Comparison of ENCODE assay signal across 25 cellular contexts in genomic region chr17:74904687-74905409, GRCh38. TPM values are rescaled to one million over a fixed set of nuclear protein-coding genes. Genes with fewer than 3 reads are reported as not detected.
DNase-seq lines count a peak whose midpoint lies in the region; ATAC-seq lines count a peak whose summit lies in the region.
"Had no signal": no experiment of that assay in that cellular context is flagged by ENCODE, and none has a peak within 500 bp of the region (broad histone marks: within the 10 kb centered on the region; RNA-seq: fewer than 3 reads in every experiment).

No MANE protein-coding gene starts in this region.

- no peak overlapping the region for H3K9ac ChIP-seq in neuronal stem cell (ENCODE audit: low read depth, low read length, poor library complexity)

- peak; percentile 43 for ATAC-seq in stimulated activated naive CD8-positive, alpha-beta T cell treated with anti-CD3 and anti-CD28 coated beads, Interleukin-15, amount 100 ng/mL, for 72 hours
- ATAC-seq in stimulated activated naive CD8-positive, alpha-beta T cell treated with anti-CD3 and anti-CD28 coated beads, Interleukin-15, Interleukin-2, amounts not matched to agents 100 U/mL and 50 U/mL, for 24 hours: no peak
- ATAC-seq in HG03565 (IDR thresholded peaks at IDR 0.05; ENCODE audit: unreplicated experiment): no peak

- no peak overlapping the region for H3K4ac ChIP-seq in neuronal stem cell (ENCODE audit: low read length)

- H2BK12ac ChIP-seq in neuronal stem cell (ENCODE audit: low read length): no peak overlapping the region

- no peaks in the 10 kb centered on the region for H3K4me1 ChIP-seq in neuronal stem cell (ENCODE audit: control insufficient read depth in 2 of 2, insufficient read depth in 1 of 2, low read depth in 1 of 2, low read length in 2 of 2)

- H3K14ac ChIP-seq in neuronal stem cell (ENCODE audit: low read length): no peak overlapping the region

- H3K36me3 Mint-ChIP-seq in activated CD4-positive, alpha-beta T cell treated with anti-CD3 and anti-CD28 coated beads, Interleukin-2, amount 10 ng/mL, durations not matched to agents 7 days and 5 days (ENCODE audit: low read depth): no peaks in the 10 kb centered on the region
- H3K36me3 Mint-ChIP-seq: CD8-positive, alpha-beta memory T cell; IgD-negative memory B cell had no signal

- H3K4me3 Mint-ChIP-seq in activated CD4-positive, alpha-beta T cell treated with anti-CD3 and anti-CD28 coated beads, Interleukin-2, amount 10 ng/mL, durations not matched to agents 7 days and 5 days: no peak overlapping the region
- no peak overlapping the region for H3K4me3 Mint-ChIP-seq in stimulated activated naive CD8-positive, alpha-beta T cell treated with anti-CD3 and anti-CD28 coated beads, Interleukin-15, amount 100 ng/mL, for 72 hours
- H3K4me3 Mint-ChIP-seq: CD8-positive, alpha-beta memory T cell; H9; IgD-negative memory B cell had no signal

- H3K27ac ChIP-seq in neuronal stem cell (replicated peaks; ENCODE audit: low read length): no peak overlapping the region
- H3K27ac ChIP-seq: C4-2B, HL-60 had no signal

- H3K27me3 ChIP-seq in neuronal stem cell (ENCODE audit: control insufficient read depth in 3 of 3, insufficient read depth in 3 of 3, low read depth in 1 of 3, low read length in 3 of 3): peaks cover 0 to 25% (median 3%) of the 10 kb centered on the region in 3 experiments

- no peak overlapping the region for H4K8ac ChIP-seq in neuronal stem cell (ENCODE audit: low read depth, low read length)

- no peaks in the 10 kb centered on the region for H3K9me3 Mint-ChIP-seq in activated CD4-positive, alpha-beta T cell treated with anti-CD3 and anti-CD28 coated beads, Interleukin-2, amount 10 ng/mL, durations not matched to agents 7 days and 5 days
- H3K9me3 Mint-ChIP-seq in stimulated activated naive CD8-positive, alpha-beta T cell treated with anti-CD3 and anti-CD28 coated beads, Interleukin-15, amount 100 ng/mL, for 72 hours: no peaks in the 10 kb centered on the region

- peaks cover 8% of the 10 kb centered on the region for H3K27me3 Mint-ChIP-seq in activated CD4-positive, alpha-beta T cell treated with anti-CD3 and anti-CD28 coated beads, Interleukin-2, amount 10 ng/mL, durations not matched to agents 7 days and 5 days
- H3K27me3 Mint-ChIP-seq in stimulated activated naive CD8-positive, alpha-beta T cell treated with anti-CD3 and anti-CD28 coated beads, Interleukin-15, amount 100 ng/mL, for 72 hours: peaks cover 30% of the 10 kb centered on the region

- H2BK120ac ChIP-seq in neuronal stem cell (ENCODE audit: low read depth, low read length): no peak overlapping the region

- CTCF ChIA-PET in activated CD4-positive, alpha-beta T cell treated with anti-CD3 and anti-CD28 coated beads, Interleukin-2, amount 10 ng/mL, durations not matched to agents 7 days and 5 days (lab: Charles Lee): no interaction called here

- no peak overlapping the region for H2AFZ ChIP-seq in neuronal stem cell (ENCODE audit: low read length)

- WGBS in neuronal stem cell (ENCODE audit: extremely low coverage in 2 of 2, insufficient read length in 2 of 2, insufficient replicate concordance in 1 of 2), 2 donors: no CpG with 5 or more reads among the region's 7 CpGs

- POLR2A ChIA-PET in activated CD4-positive, alpha-beta T cell treated with anti-CD3 and anti-CD28 coated beads, Interleukin-2, amount 10 ng/mL, durations not matched to agents 7 days and 5 days (lab: Charles Lee): no interaction called here

- no peak overlapping the region for H3K4me3 ChIP-seq in neuronal stem cell (ENCODE audit: low read length in 2 of 2)

- no peaks in the 10 kb centered on the region for H3K9me3 ChIP-seq in neuronal stem cell (replicated peaks in 1 of 2; ENCODE audit: control insufficient read depth in 2 of 2, insufficient read depth in 1 of 2, low read depth in 1 of 2, low read length in 2 of 2)

- no peak overlapping the region for H2BK15ac ChIP-seq in neuronal stem cell (ENCODE audit: low read length)

- peaks cover 2% of the 10 kb centered on the region for H3K4me1 Mint-ChIP-seq in activated CD4-positive, alpha-beta T cell treated with anti-CD3 and anti-CD28 coated beads, Interleukin-2, amount 10 ng/mL, durations not matched to agents 7 days and 5 days
- H3K4me1 Mint-ChIP-seq in stimulated activated naive CD8-positive, alpha-beta T cell treated with anti-CD3 and anti-CD28 coated beads, Interleukin-15, amount 100 ng/mL, for 72 hours: peaks cover 5% of the 10 kb centered on the region
- H3K4me1 Mint-ChIP-seq: CD8-positive, alpha-beta memory T cell; IgD-negative memory B cell had no signal

- peak overlapping the region; percentile 26 for H3K23ac ChIP-seq in neuronal stem cell (ENCODE audit: low read depth, low read length, poor library complexity)

- no peak overlapping the region for H3K4me2 ChIP-seq in neuronal stem cell (ENCODE audit: insufficient read depth, low read length, poor library complexity, severe bottlenecking)

- H4K91ac ChIP-seq in neuronal stem cell (ENCODE audit: low read depth, low read length, poor library complexity): no peak overlapping the region

- H3K36me3 ChIP-seq in neuronal stem cell (replicated peaks in 1 of 2; ENCODE audit: control insufficient read depth in 2 of 2, insufficient read depth in 2 of 2, low read length in 2 of 2): no peaks in the 10 kb centered on the region

- peak overlapping the region; percentile 32 for H3K18ac ChIP-seq in neuronal stem cell (ENCODE audit: low read length)

- H2AK5ac ChIP-seq in neuronal stem cell (ENCODE audit: low read depth, low read length): no peak overlapping the region

- H3K79me1 ChIP-seq in neuronal stem cell (ENCODE audit: low read depth, low read length): no peaks in the 10 kb centered on the region

- H3K27ac Mint-ChIP-seq in activated CD4-positive, alpha-beta T cell treated with anti-CD3 and anti-CD28 coated beads, Interleukin-2, amount 10 ng/mL, durations not matched to agents 7 days and 5 days: peak overlapping the region; percentile 41
- H3K27ac Mint-ChIP-seq in stimulated activated naive CD8-positive, alpha-beta T cell treated with anti-CD3 and anti-CD28 coated beads, Interleukin-15, amount 100 ng/mL, for 72 hours: no peak overlapping the region
- H3K27ac Mint-ChIP-seq: CD8-positive, alpha-beta memory T cell; H9 had no signal

- no peak overlapping the region for H2BK5ac ChIP-seq in neuronal stem cell (ENCODE audit: low read length)

- no peak for DNase-seq in activated CD4-positive, alpha-beta T cell treated with anti-CD3 and anti-CD28 coated beads, Interleukin-2, amount 10 ng/mL, durations not matched to agents 7 days and 5 days
- no peak for DNase-seq in activated CD4-positive, alpha-beta T cell treated with anti-CD3 and anti-CD28 coated beads, Interleukin-2, amount 50 U/mL, for 4 hours
- no peak for DNase-seq in stimulated activated naive CD8-positive, alpha-beta T cell treated with anti-CD3 and anti-CD28 coated beads, Interleukin-15, amount 100 ng/mL, for 72 hours
- DNase-seq in stimulated activated naive CD8-positive, alpha-beta T cell treated with anti-CD3 and anti-CD28 coated beads, Interleukin-15, Interleukin-2, amounts not matched to agents 100 U/mL and 50 U/mL, for 24 hours: no peak
- no peak for DNase-seq in neuronal stem cell (ENCODE audit: low spot score)
- no peak for DNase-seq in NCI-H510A treated with DMSO at 0.1 percent for 48 hours (lab: John Stamatoyannopoulos, UW)
- no peak for DNase-seq in HUDEP-2 (lab: John Stamatoyannopoulos, UW; ENCODE audit: unreplicated experiment in 76 of 76)
- DNase-seq: Calu3; CD8-positive, alpha-beta memory T cell; DMS153; H9; Karpas-422; NCI-H1694 treated with DMSO at 0.1 percent for 48 hours; NCI-H2081 treated with DMSO at 0.1 percent for 48 hours; NCI-H2171 treated with DMSO at 0.1 percent for 48 hours; NCI-H526 treated with DMSO at 0.1 percent for 48 hours; OCI-M1 had no signal

RNA-seq across cellular contexts. Expression of gene FADS6, which starts 11.4 kb away (rescaled TPM):
- total RNA-seq in activated CD4-positive, alpha-beta T cell treated with anti-CD3 and anti-CD28 coated beads, Interleukin-2, amount 10 ng/mL, durations not matched to agents 7 days and 5 days: not detected
- polyA plus RNA-seq in neuronal stem cell (2013, experiment 1 of 2): not detected
- polyA plus RNA-seq in neuronal stem cell (2013, experiment 2 of 2): not detected
- total RNA-seq: A172; Calu3; CD8-positive, alpha-beta memory T cell; Daoy; HT-29; M059J had no signal
- polyA plus RNA-seq: CD8-positive, alpha-beta memory T cell; IgD-negative memory B cell had no signal

RNA-seq across cellular contexts. Expression of gene USH1G, which starts 18.2 kb away (rescaled TPM):
- not detected for total RNA-seq in activated CD4-positive, alpha-beta T cell treated with anti-CD3 and anti-CD28 coated beads, Interleukin-2, amount 10 ng/mL, durations not matched to agents 7 days and 5 days
- polyA plus RNA-seq in neuronal stem cell (2013, experiment 1 of 2): 0.20 TPM
- polyA plus RNA-seq in neuronal stem cell (2013, experiment 2 of 2): 0.24 TPM
- total RNA-seq: Calu3; CD8-positive, alpha-beta memory T cell; Daoy; HT-29; M059J had no signal
- polyA plus RNA-seq: CD8-positive, alpha-beta memory T cell; IgD-negative memory B cell had no signal

RNA-seq across cellular contexts. Expression of gene OTOP2, which starts 19.2 kb away (rescaled TPM):
- total RNA-seq in activated CD4-positive, alpha-beta T cell treated with anti-CD3 and anti-CD28 coated beads, Interleukin-2, amount 10 ng/mL, durations not matched to agents 7 days and 5 days: not detected
- not detected for polyA plus RNA-seq in neuronal stem cell (2013, experiment 1 of 2)
- polyA plus RNA-seq in neuronal stem cell (2013, experiment 2 of 2): not detected
- total RNA-seq: A172; Calu3; CD8-positive, alpha-beta memory T cell; Daoy; HT-29; M059J had no signal
- polyA plus RNA-seq: CD8-positive, alpha-beta memory T cell; IgD-negative memory B cell had no signal

RNA-seq across cellular contexts. Expression of gene OTOP3, which starts 30.9 kb away (rescaled TPM):
- total RNA-seq in activated CD4-positive, alpha-beta T cell treated with anti-CD3 and anti-CD28 coated beads, Interleukin-2, amount 10 ng/mL, durations not matched to agents 7 days and 5 days: not detected
- polyA plus RNA-seq in neuronal stem cell (2013, experiment 1 of 2): not detected
- not detected for polyA plus RNA-seq in neuronal stem cell (2013, experiment 2 of 2)
- total RNA-seq: A172; Calu3; CD8-positive, alpha-beta memory T cell; Daoy; H9; HT-29; M059J had no signal
- polyA plus RNA-seq: CD8-positive, alpha-beta memory T cell; IgD-negative memory B cell had no signal

RNA-seq across cellular contexts. Expression of gene FDXR, which starts 32.1 kb away (rescaled TPM):
- total RNA-seq in activated CD4-positive, alpha-beta T cell treated with anti-CD3 and anti-CD28 coated beads, Interleukin-2, amount 10 ng/mL, durations not matched to agents 7 days and 5 days: 10 to 100 TPM; 36.0 to 43.4 TPM
- 13.2 TPM for polyA plus RNA-seq in neuronal stem cell (2013, experiment 1 of 2)
- 12.0 TPM for polyA plus RNA-seq in neuronal stem cell (2013, experiment 2 of 2)
